36 cellular contexts compared by ENCODE assay signal in genomic region chr1:220385158-220385557, GRCh38.
"Had no signal": no experiment of that assay in that cellular context is flagged by ENCODE, and none has a peak within 500 bp of the region (broad histone marks: within the 10 kb centered on the region; RNA-seq: fewer than 3 reads in every experiment).

No MANE protein-coding gene starts in this region.

- H3K9me3 Mint-ChIP-seq: activated CD4-positive, alpha-beta memory T cell treated with anti-CD3 and anti-CD28 coated beads, Interleukin-2, amount 10 ng/mL, durations not matched to agents 7 days and 5 days; activated CD4-positive, alpha-beta T cell treated with anti-CD3 and anti-CD28 coated beads, Interleukin-2, amount 10 ng/mL, durations not matched to agents 7 days and 5 days; activated naive CD4-positive, alpha-beta T cell treated with anti-CD3 and anti-CD28 coated beads, Interleukin-2, amount 10 ng/mL, durations not matched to agents 7 days and 5 days; activated naive CD8-positive, alpha-beta T cell treated with anti-CD3 and anti-CD28 coated beads, Interleukin-2, amount 10 ng/mL, durations not matched to agents 7 days and 5 days; activated T-helper 2 cell treated with anti-CD3 and anti-CD28 coated beads, Interferon-gamma antibody, Interleukin-2, Interleukin-4, amounts not matched to agents 10 μg/mL and 5 μg/mL and 100 μg/mL, durations not matched to agents 14 hours and 24 hours and 36 hours; central memory CD8-positive, alpha-beta T cell; T-helper 1 cell treated with Interleukin-12 subunit alpha and Interleukin-12 subunit beta and Interleukin-4 antibody, amounts not matched to agents 30 μg/mL and 1 μg/mL, for 36 hours; T-helper 2 cell treated with Interferon-gamma antibody and Interleukin-4, amounts not matched to agents 5 μg/mL and 100 μg/mL, for 36 hours had no signal

- DNase-seq: activated CD4-positive, alpha-beta memory T cell treated with anti-CD3 and anti-CD28 coated beads, Interleukin-2, amount 10 ng/mL, durations not matched to agents 7 days and 5 days; activated CD4-positive, alpha-beta T cell treated with anti-CD3 and anti-CD28 coated beads for 1 hour; activated CD4-positive, alpha-beta T cell treated with anti-CD3 and anti-CD28 coated beads for 36 hours; activated CD4-positive, alpha-beta T cell treated with anti-CD3 and anti-CD28 coated beads for 48 hours; activated CD4-positive, alpha-beta T cell treated with anti-CD3 and anti-CD28 coated beads, Interleukin-2, amount 10 ng/mL, durations not matched to agents 7 days and 5 days; activated CD4-positive, alpha-beta T cell treated with anti-CD3 and anti-CD28 coated beads, Interleukin-2, amount 50 U/mL, for 48 hours; activated CD4-positive, CD25-positive, alpha-beta regulatory T cell; activated CD8-positive, alpha-beta memory T cell treated with anti-CD3 and anti-CD28 coated beads for 24 hours; activated CD8-positive, alpha-beta memory T cell treated with anti-CD3 and anti-CD28 coated beads, Interleukin-2, amount 10 ng/mL, durations not matched to agents 7 days and 5 days; activated CD8-positive, alpha-beta memory T cell treated with anti-CD3 and anti-CD28 coated beads, Interleukin-2, amount 50 U/mL, for 48 hours; activated CD8-positive, alpha-beta T cell treated with anti-CD3 and anti-CD28 coated beads, Interleukin-2, amount 10 ng/mL, durations not matched to agents 7 days and 5 days; activated effector memory CD4-positive, alpha-beta T cell treated with Interleukin-2 at 50 U/mL for 16 hours; activated gamma-delta T cell; activated naive CD4-positive, alpha-beta T cell treated with anti-CD3 and anti-CD28 coated beads, Interleukin-2, amount 10 ng/mL, durations not matched to agents 7 days and 5 days; activated naive CD4-positive, alpha-beta T cell treated with Interleukin-2 at 50 U/mL for 16 hours; activated naive CD8-positive, alpha-beta T cell treated with anti-CD3 and anti-CD28 coated beads, Interleukin-2, amount 10 ng/mL, durations not matched to agents 7 days and 5 days; activated naive CD8-positive, alpha-beta T cell treated with anti-CD3 and anti-CD28 coated beads, Interleukin-2, amount 50 U/mL, for 24 hours; activated T-cell treated with anti-CD3 and anti-CD28 coated beads, Interleukin-2, amount 50 U/mL, for 24 hours; activated T-cell treated with anti-CD3 and anti-CD28 coated beads, Interleukin-2, amount 50 U/mL, for 48 hours; amygdala; anterior cingulate cortex; caudate nucleus; cerebellar nuclear complex; T-helper 2 cell; T-helper 9 cell had no signal

- H3K27me3 Mint-ChIP-seq: activated CD4-positive, alpha-beta memory T cell treated with anti-CD3 and anti-CD28 coated beads, Interleukin-2, amount 10 ng/mL, durations not matched to agents 7 days and 5 days; activated CD8-positive, alpha-beta memory T cell treated with anti-CD3 and anti-CD28 coated beads, Interleukin-2, amount 10 ng/mL, durations not matched to agents 7 days and 5 days; activated naive CD4-positive, alpha-beta T cell treated with anti-CD3 and anti-CD28 coated beads, Interleukin-2, amount 10 ng/mL, durations not matched to agents 7 days and 5 days had no signal

- H3K4me1 Mint-ChIP-seq: activated CD4-positive, alpha-beta memory T cell treated with anti-CD3 and anti-CD28 coated beads, Interleukin-2, amount 10 ng/mL, durations not matched to agents 7 days and 5 days; activated CD4-positive, alpha-beta T cell treated with anti-CD3 and anti-CD28 coated beads for 36 hours; activated CD4-positive, alpha-beta T cell treated with anti-CD3 and anti-CD28 coated beads, Interleukin-2, amount 10 ng/mL, durations not matched to agents 7 days and 5 days; activated CD8-positive, alpha-beta memory T cell treated with anti-CD3 and anti-CD28 coated beads, Interleukin-2, amount 10 ng/mL, durations not matched to agents 7 days and 5 days; activated naive CD4-positive, alpha-beta T cell treated with anti-CD3 and anti-CD28 coated beads, Interleukin-2, amount 10 ng/mL, durations not matched to agents 7 days and 5 days; activated naive CD4-positive, alpha-beta T cell treated with anti-CD3 and anti-CD28 coated beads, Interleukin-2, amount 50 U/mL, for 24 hours; activated naive CD8-positive, alpha-beta T cell treated with anti-CD3 and anti-CD28 coated beads, Interleukin-2, amount 10 ng/mL, durations not matched to agents 7 days and 5 days; activated naive CD8-positive, alpha-beta T cell treated with anti-CD3 and anti-CD28 coated beads, Interleukin-2, amount 50 U/mL, for 24 hours; central memory CD8-positive, alpha-beta T cell had no signal

- H3K36me3 Mint-ChIP-seq: activated CD8-positive, alpha-beta memory T cell treated with anti-CD3 and anti-CD28 coated beads, Interleukin-2, amount 10 ng/mL, durations not matched to agents 7 days and 5 days; activated naive CD4-positive, alpha-beta T cell treated with anti-CD3 and anti-CD28 coated beads, Interleukin-2, amount 10 ng/mL, durations not matched to agents 7 days and 5 days; activated naive CD8-positive, alpha-beta T cell; activated naive CD8-positive, alpha-beta T cell treated with anti-CD3 and anti-CD28 coated beads, Interleukin-2, amount 10 ng/mL, durations not matched to agents 7 days and 5 days had no signal

- H3K27ac ChIP-seq: ascending aorta had no signal

- ATAC-seq: activated CD4-positive, alpha-beta T cell treated with anti-CD3 and anti-CD28 coated beads for 36 hours; activated CD4-positive, CD25-positive, alpha-beta regulatory T cell treated with anti-CD3 and anti-CD28 coated beads, Interleukin-2, amount 50 U/mL, for 24 hours; activated CD8-positive, alpha-beta memory T cell treated with anti-CD3 and anti-CD28 coated beads, Interleukin-2, amount 10 ng/mL, durations not matched to agents 7 days and 5 days; activated CD8-positive, alpha-beta T cell treated with anti-CD3 and anti-CD28 coated beads, Interleukin-2, amount 10 ng/mL, durations not matched to agents 7 days and 5 days; activated naive CD8-positive, alpha-beta T cell treated with anti-CD3 and anti-CD28 coated beads, Interleukin-2, amount 50 U/mL, for 24 hours had no signal

- H3K4me1 ChIP-seq: ascending aorta had no signal

- H3K36me3 ChIP-seq: ascending aorta, cardiac muscle cell had no signal

- H3K27ac Mint-ChIP-seq: activated CD4-positive, alpha-beta memory T cell treated with anti-CD3 and anti-CD28 coated beads, Interleukin-2, amount 10 ng/mL, durations not matched to agents 7 days and 5 days; activated CD4-positive, alpha-beta T cell treated with anti-CD3 and anti-CD28 coated beads for 36 hours; activated CD4-positive, alpha-beta T cell treated with anti-CD3 and anti-CD28 coated beads, Interleukin-2, amount 10 ng/mL, durations not matched to agents 7 days and 5 days; activated CD8-positive, alpha-beta memory T cell treated with anti-CD3 and anti-CD28 coated beads, Interleukin-2, amount 10 ng/mL, durations not matched to agents 7 days and 5 days; activated CD8-positive, alpha-beta T cell treated with anti-CD3 and anti-CD28 coated beads, Interleukin-2, amount 10 ng/mL, durations not matched to agents 7 days and 5 days; activated naive CD4-positive, alpha-beta T cell treated with anti-CD3 and anti-CD28 coated beads, Interleukin-2, amount 10 ng/mL, durations not matched to agents 7 days and 5 days; activated naive CD4-positive, alpha-beta T cell treated with anti-CD3 and anti-CD28 coated beads, Interleukin-2, amount 50 U/mL, for 24 hours; activated naive CD8-positive, alpha-beta T cell; activated naive CD8-positive, alpha-beta T cell treated with anti-CD3 and anti-CD28 coated beads, Interleukin-2, amount 10 ng/mL, durations not matched to agents 7 days and 5 days; activated naive CD8-positive, alpha-beta T cell treated with anti-CD3 and anti-CD28 coated beads, Interleukin-2, amount 50 U/mL, for 24 hours; activated T-cell treated with anti-CD3 and anti-CD28 coated beads, Interleukin-2, amount 50 U/mL, for 24 hours; activated T-helper 2 cell treated with anti-CD3 and anti-CD28 coated beads, Interferon-gamma antibody, Interleukin-2, Interleukin-4, amounts not matched to agents 10 μg/mL and 5 μg/mL and 100 μg/mL, durations not matched to agents 14 hours and 24 hours and 36 hours; brain; T-helper 1 cell treated with Interleukin-12 subunit alpha and Interleukin-12 subunit beta and Interleukin-4 antibody, amounts not matched to agents 30 μg/mL and 1 μg/mL, for 36 hours; T-helper 2 cell treated with Interferon-gamma antibody and Interleukin-4, amounts not matched to agents 5 μg/mL and 100 μg/mL, for 36 hours had no signal

- FAIRE-seq: bronchial epithelial cell had no signal

- H3K4me3 Mint-ChIP-seq: activated CD4-positive, alpha-beta memory T cell treated with anti-CD3 and anti-CD28 coated beads, Interleukin-2, amount 10 ng/mL, durations not matched to agents 7 days and 5 days; activated CD4-positive, alpha-beta T cell treated with anti-CD3 and anti-CD28 coated beads for 36 hours; activated CD4-positive, alpha-beta T cell treated with anti-CD3 and anti-CD28 coated beads, Interleukin-2, amount 10 ng/mL, durations not matched to agents 7 days and 5 days; activated CD8-positive, alpha-beta memory T cell treated with anti-CD3 and anti-CD28 coated beads, Interleukin-2, amount 10 ng/mL, durations not matched to agents 7 days and 5 days; activated CD8-positive, alpha-beta T cell treated with anti-CD3 and anti-CD28 coated beads, Interleukin-2, amount 10 ng/mL, durations not matched to agents 7 days and 5 days; activated naive CD4-positive, alpha-beta T cell treated with anti-CD3 and anti-CD28 coated beads, Interleukin-2, amount 10 ng/mL, durations not matched to agents 7 days and 5 days; activated naive CD4-positive, alpha-beta T cell treated with anti-CD3 and anti-CD28 coated beads, Interleukin-2, amount 50 U/mL, for 24 hours; activated naive CD8-positive, alpha-beta T cell; activated naive CD8-positive, alpha-beta T cell treated with anti-CD3 and anti-CD28 coated beads, Interleukin-2, amount 10 ng/mL, durations not matched to agents 7 days and 5 days; activated naive CD8-positive, alpha-beta T cell treated with anti-CD3 and anti-CD28 coated beads, Interleukin-2, amount 50 U/mL, for 24 hours; activated T-cell treated with anti-CD3 and anti-CD28 coated beads, Interleukin-2, amount 50 U/mL, for 24 hours; brain; central memory CD8-positive, alpha-beta T cell; T-helper 1 cell treated with Interleukin-12 subunit alpha and Interleukin-12 subunit beta and Interleukin-4 antibody, amounts not matched to agents 30 μg/mL and 1 μg/mL, for 36 hours; T-helper 2 cell treated with Interferon-gamma antibody and Interleukin-4, amounts not matched to agents 5 μg/mL and 100 μg/mL, for 36 hours had no signal

- H3K4me3 ChIP-seq: ascending aorta, cardiac muscle cell had no signal
